In genomic region chr13:30443957-30444404, GRCh38 we compare ENCODE assay signal across 12 cellular contexts. TPM values are rescaled to one million over a fixed set of nuclear protein-coding genes. Genes with fewer than 3 reads are reported as not detected.
DNase-seq lines count a peak whose midpoint lies in the region; ATAC-seq and TF ChIP-seq lines count a peak whose summit lies in the region.
"Had no signal": no experiment of that assay in that cellular context is flagged by ENCODE, and none has a peak within 500 bp of the region (broad histone marks: within the 10 kb centered on the region; RNA-seq: fewer than 3 reads in every experiment).

No MANE protein-coding gene starts in this region.

- H3K36me3 ChIP-seq in ascending aorta: no peaks in the 10 kb centered on the region

- no peaks in the 10 kb centered on the region for H3K4me1 ChIP-seq in ascending aorta

- H3K4me3 Mint-ChIP-seq in glutamatergic neuron (ENCODE audit: unreplicated experiment): peak overlapping the region; percentile 20
- no peak overlapping the region for H3K4me3 Mint-ChIP-seq in type B pancreatic cell
- H3K4me3 Mint-ChIP-seq in activated CD4-positive, alpha-beta T cell treated with anti-CD3 and anti-CD28 coated beads, Interleukin-2, amount 10 ng/mL, durations not matched to agents 7 days and 5 days: no peak overlapping the region
- H3K4me3 Mint-ChIP-seq: natural killer cell treated with Interleukin-12 subunit alpha and Interleukin-12 subunit beta and Interleukin-15 and Interleukin-18, amount 100 ng/mL, for 72 hours; T-helper 1 cell treated with Interleukin-12 subunit alpha and Interleukin-12 subunit beta and Interleukin-4 antibody, amounts not matched to agents 30 μg/mL and 1 μg/mL, for 36 hours had no signal

- H3K4me1 Mint-ChIP-seq in glutamatergic neuron (ENCODE audit: low read depth, unreplicated experiment) (peaks cover 16% of the 10 kb centered on the region), type B pancreatic cell (ENCODE audit: unreplicated experiment) (peaks cover 14% of the 10 kb centered on the region)
- peaks cover 11% of the 10 kb centered on the region for H3K4me1 Mint-ChIP-seq in activated CD4-positive, alpha-beta T cell treated with anti-CD3 and anti-CD28 coated beads, Interleukin-2, amount 10 ng/mL, durations not matched to agents 7 days and 5 days

- POLR2A ChIA-PET in activated CD4-positive, alpha-beta T cell treated with anti-CD3 and anti-CD28 coated beads, Interleukin-2, amount 10 ng/mL, durations not matched to agents 7 days and 5 days (lab: Charles Lee): no interaction called here

- no peaks in the 10 kb centered on the region for H3K27me3 ChIP-seq in ascending aorta

- H3K9me3 Mint-ChIP-seq in glutamatergic neuron (ENCODE audit: unreplicated experiment): no peaks in the 10 kb centered on the region
- H3K9me3 Mint-ChIP-seq in type B pancreatic cell: no peaks in the 10 kb centered on the region
- H3K9me3 Mint-ChIP-seq in activated CD4-positive, alpha-beta T cell treated with anti-CD3 and anti-CD28 coated beads, Interleukin-2, amount 10 ng/mL, durations not matched to agents 7 days and 5 days: no peaks in the 10 kb centered on the region
- H3K9me3 Mint-ChIP-seq: natural killer cell treated with Interleukin-12 subunit alpha and Interleukin-12 subunit beta and Interleukin-15 and Interleukin-18, amount 100 ng/mL, for 72 hours; T-helper 1 cell treated with Interleukin-12 subunit alpha and Interleukin-12 subunit beta and Interleukin-4 antibody, amounts not matched to agents 30 μg/mL and 1 μg/mL, for 36 hours had no signal

- peak; percentile 45 for ATAC-seq in GM18498 (IDR thresholded peaks at IDR 0.05; ENCODE audit: unreplicated experiment)
- peak; percentile 39 for ATAC-seq in GM21381 (IDR thresholded peaks at IDR 0.05; ENCODE audit: unreplicated experiment)
- peak; percentile 32 for ATAC-seq in HG03139 (IDR thresholded peaks at IDR 0.05; ENCODE audit: unreplicated experiment)
- ATAC-seq: natural killer cell treated with Interleukin-12 subunit alpha and Interleukin-12 subunit beta and Interleukin-15 and Interleukin-18, amount 100 ng/mL, for 72 hours had no signal

- DNase-seq in glutamatergic neuron: peak; percentile 27
- no peak for DNase-seq in type B pancreatic cell (ENCODE audit: extremely low spot score, unreplicated experiment)
- DNase-seq in activated CD4-positive, alpha-beta T cell treated with anti-CD3 and anti-CD28 coated beads, Interleukin-2, amount 10 ng/mL, durations not matched to agents 7 days and 5 days: no peak
- DNase-seq in ascending aorta (ENCODE audit: low spot score in 2 of 2): no peak
- DNase-seq in D341Med (ENCODE audit: low spot score): no peak
- DNase-seq: NCI-H1694 treated with DMSO at 0.1 percent for 48 hours; NK-92 treated with Interleukin-12 subunit alpha and Interleukin-12 subunit beta, amount 100 ng/mL, for 24 hours had no signal

- H3K27me3 Mint-ChIP-seq in glutamatergic neuron (ENCODE audit: unreplicated experiment) (peaks cover 10% of the 10 kb centered on the region), type B pancreatic cell (peaks cover 10% of the 10 kb centered on the region)
- peaks cover 13% of the 10 kb centered on the region for H3K27me3 Mint-ChIP-seq in activated CD4-positive, alpha-beta T cell treated with anti-CD3 and anti-CD28 coated beads, Interleukin-2, amount 10 ng/mL, durations not matched to agents 7 days and 5 days

- CTCF ChIA-PET in activated CD4-positive, alpha-beta T cell treated with anti-CD3 and anti-CD28 coated beads, Interleukin-2, amount 10 ng/mL, durations not matched to agents 7 days and 5 days (lab: Charles Lee): interaction anchor here (0.6 to 2.0 kb wide), 5 partner anchors 9 to 75 kb away, joined by 3 to 7 read pairs (median 3); no protein-coding TSS in a partner anchor

- TF ChIP-seq CTCF in glutamatergic neuron (IDR thresholded peaks at IDR 0.05; ENCODE audit: partially characterized antibody, unreplicated experiment): no peak
- no peak for TF ChIP-seq CTCF in type B pancreatic cell (conservative IDR thresholded peaks at IDR 0.05)
- TF ChIP-seq CTCF in ascending aorta (IDR thresholded peaks at IDR 0.05): no peak

- no peaks in the 10 kb centered on the region for H3K9me3 ChIP-seq in ascending aorta

- H3K4me3 ChIP-seq in ascending aorta: no peak overlapping the region

- H3K27ac Mint-ChIP-seq in glutamatergic neuron (ENCODE audit: unreplicated experiment): no peak overlapping the region
- H3K27ac Mint-ChIP-seq in type B pancreatic cell: no peak overlapping the region
- H3K27ac Mint-ChIP-seq in activated CD4-positive, alpha-beta T cell treated with anti-CD3 and anti-CD28 coated beads, Interleukin-2, amount 10 ng/mL, durations not matched to agents 7 days and 5 days: no peak overlapping the region
- H3K27ac Mint-ChIP-seq: natural killer cell treated with Interleukin-12 subunit alpha and Interleukin-12 subunit beta and Interleukin-15 and Interleukin-18, amount 100 ng/mL, for 72 hours; T-helper 1 cell treated with Interleukin-12 subunit alpha and Interleukin-12 subunit beta and Interleukin-4 antibody, amounts not matched to agents 30 μg/mL and 1 μg/mL, for 36 hours had no signal

- H3K27ac ChIP-seq in ascending aorta: no peak overlapping the region

- intact Hi-C loops in ascending aorta (cut with DNase I): loop anchor here (2.0 kb wide), 4 partner anchors 13 to 49 kb away; partner anchors contain the start of genes HMGB1 and UBE2L5

- H3K36me3 Mint-ChIP-seq in glutamatergic neuron (ENCODE audit: unreplicated experiment): no peaks in the 10 kb centered on the region
- H3K36me3 Mint-ChIP-seq in type B pancreatic cell: peaks cover 3% of the 10 kb centered on the region
- no peaks in the 10 kb centered on the region for H3K36me3 Mint-ChIP-seq in activated CD4-positive, alpha-beta T cell treated with anti-CD3 and anti-CD28 coated beads, Interleukin-2, amount 10 ng/mL, durations not matched to agents 7 days and 5 days (ENCODE audit: low read depth)
- H3K36me3 Mint-ChIP-seq: natural killer cell treated with Interleukin-12 subunit alpha and Interleukin-12 subunit beta and Interleukin-15 and Interleukin-18, amount 100 ng/mL, for 72 hours had no signal

RNA-seq across cellular contexts. Expression of gene UBE2L5, which starts 21.7 kb away (rescaled TPM):
- total RNA-seq in glutamatergic neuron (ENCODE audit: unreplicated experiment) (not detected), type B pancreatic cell (ENCODE audit: low replicate concordance) (not detected in 2 replicates), ascending aorta (not detected)
- total RNA-seq in activated CD4-positive, alpha-beta T cell treated with anti-CD3 and anti-CD28 coated beads, Interleukin-2, amount 10 ng/mL, durations not matched to agents 7 days and 5 days: under 1 TPM in 1 of 2 experiments, not detected in 1; 0.17 TPM
- total RNA-seq: natural killer cell treated with Interleukin-12 subunit alpha and Interleukin-12 subunit beta and Interleukin-15 and Interleukin-18, amount 100 ng/mL, for 72 hours had no signal

RNA-seq across cellular contexts. Expression of gene HMGB1, which starts 21.8 kb away (rescaled TPM):
- total RNA-seq in glutamatergic neuron (ENCODE audit: unreplicated experiment) (501 TPM), type B pancreatic cell (ENCODE audit: low replicate concordance) (312 and 576 TPM in 2 replicates), ascending aorta (135 TPM)
- 100 to 1,000 TPM; 709 to 827 TPM for total RNA-seq in activated CD4-positive, alpha-beta T cell treated with anti-CD3 and anti-CD28 coated beads, Interleukin-2, amount 10 ng/mL, durations not matched to agents 7 days and 5 days
